In the genomic region with DNA sequence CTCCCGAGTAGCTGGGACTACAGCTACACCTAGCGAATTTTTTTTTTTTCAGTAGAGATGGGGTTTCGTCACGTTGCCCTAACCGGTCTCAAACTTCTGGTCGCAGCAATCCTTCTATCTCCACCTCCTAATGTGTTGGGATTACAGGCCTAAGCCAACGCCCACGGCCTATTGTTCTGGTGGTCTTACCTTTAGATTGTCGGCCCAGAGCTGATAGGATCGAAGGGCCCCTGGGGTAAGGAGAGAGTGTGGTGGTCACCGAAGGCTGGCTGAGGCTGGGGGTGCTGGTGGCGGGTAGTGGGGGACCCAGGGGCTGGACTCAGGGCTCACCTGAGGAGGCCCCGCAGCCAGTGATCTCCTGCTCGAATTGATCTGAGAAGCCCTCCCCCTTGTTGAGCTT, we compare ENCODE assay signal across 24 cellular contexts. TPM values are rescaled to one million over a fixed set of nuclear protein-coding genes. Genes with fewer than 3 reads are reported as not detected.
DNase-seq lines count a peak whose midpoint lies in the region; ATAC-seq and TF ChIP-seq lines count a peak whose summit lies in the region.
"Had no signal": no experiment of that assay in that cellular context is flagged by ENCODE, and none has a peak within 500 bp of the region (broad histone marks: within the 10 kb centered on the region; RNA-seq: fewer than 3 reads in every experiment).

No MANE protein-coding gene starts in this region.

- no peaks in the 10 kb centered on the region for H3K79me1 ChIP-seq in H9 (ENCODE audit: insufficient read depth, low read depth, low read length, poor library complexity, severe bottlenecking)

- H4K5ac ChIP-seq in H9 (ENCODE audit: insufficient read length, low read depth, low read length): no peak overlapping the region

- no peaks in the 10 kb centered on the region for H3K4me1 ChIP-seq in GM23338 (ENCODE audit: insufficient read depth)
- H3K4me1 ChIP-seq in H9 (ENCODE audit: insufficient read depth, low read length): no peaks in the 10 kb centered on the region
- H3K4me1 ChIP-seq in neural progenitor cell: peaks cover 9% of the 10 kb centered on the region
- H3K4me1 ChIP-seq: BE2C, HAP-1 had no signal

- no peak overlapping the region for H2BK15ac ChIP-seq in H9 (ENCODE audit: low read depth, low read length)

- H3K9ac ChIP-seq in H9 (ENCODE audit: extremely low read depth, insufficient read length, low read length) (no peak overlapping the region), neural progenitor cell (no peak overlapping the region)
- H3K9ac ChIP-seq: BLaER1 treated with 17β-estradiol and CSF1 and Interleukin-3, amounts not matched to agents 10 nM and 100 nM had no signal

- H4K20me1 ChIP-seq in GM23338 (replicated peaks; ENCODE audit: insufficient read depth) (no peaks in the 10 kb centered on the region), H9 (ENCODE audit: control insufficient read depth, insufficient read depth, insufficient read length) (no peaks in the 10 kb centered on the region), neural progenitor cell (ENCODE audit: low read depth) (no peaks in the 10 kb centered on the region)

- H3K56ac ChIP-seq in H9 (ENCODE audit: insufficient read length, low read depth, low read length): no peak overlapping the region

- WGBS in H9 (ENCODE audit: extremely low coverage, insufficient read length, low lambda C conversion rate): no CpG with 5 or more reads among the region's 14 CpGs

- peaks cover 10% of the 10 kb centered on the region; the same call in 2 of the 3 replicates for H3K4me1 Mint-ChIP-seq in GM23338
- H3K4me1 Mint-ChIP-seq in H9: peaks cover 9 to 25% of the 10 kb centered on the region in 2 experiments
- peaks cover 2 to 8% of the 10 kb centered on the region in 2 donors for H3K4me1 Mint-ChIP-seq in effector memory CD8-positive, alpha-beta T cell (ENCODE audit: low read depth in 2 of 2)
- peaks cover 8% of the 10 kb centered on the region for H3K4me1 Mint-ChIP-seq in neural progenitor cell
- H3K4me1 Mint-ChIP-seq: CD8-positive, alpha-beta memory T cell had no signal

- H2BK5ac ChIP-seq in H9 (ENCODE audit: insufficient read length, low read length): no peak overlapping the region

- H3K9me3 Mint-ChIP-seq in GM23338 (no peaks in the 10 kb centered on the region), H9 (no peaks in the 10 kb centered on the region), neural progenitor cell (no peaks in the 10 kb centered on the region)
- H3K9me3 Mint-ChIP-seq in effector memory CD8-positive, alpha-beta T cell: no peaks in the 10 kb centered on the region
- H3K9me3 Mint-ChIP-seq: CD4-positive, alpha-beta T cell; CD8-positive, alpha-beta memory T cell; HFFc6 had no signal

- no peak overlapping the region for H3K4ac ChIP-seq in H9 (ENCODE audit: low read depth, low read length)

- H3K9me3 ChIP-seq in H9 (ENCODE audit: control insufficient read depth, low read depth, low read length) (no peaks in the 10 kb centered on the region), neural progenitor cell (ENCODE audit: low read depth) (no peaks in the 10 kb centered on the region)
- H3K9me3 ChIP-seq: A549, BE2C, HAP-1 had no signal

- no peaks in the 10 kb centered on the region for H3F3A ChIP-seq in GM23338 (replicated peaks; ENCODE audit: low read depth)
- no peaks in the 10 kb centered on the region for H3F3A ChIP-seq in neural progenitor cell (ENCODE audit: low read depth)

- peaks cover 10% of the 10 kb centered on the region for H3K23me2 ChIP-seq in H9 (ENCODE audit: insufficient read length, low read depth, low read length, poor library complexity, severe bottlenecking)

- no peak overlapping the region for H3T11ph ChIP-seq in H9 (ENCODE audit: low read length)

- H3K27ac ChIP-seq in GM23338 (ENCODE audit: low read depth) (no peak overlapping the region), H9 (ENCODE audit: insufficient read length, low read depth, low read length) (no peak overlapping the region), neural progenitor cell (no peak overlapping the region)
- H3K27ac ChIP-seq: A549; BLaER1 treated with 17β-estradiol and CSF1 and Interleukin-3, amounts not matched to agents 10 nM and 100 nM had no signal

- no peak overlapping the region for H3K4me3 Mint-ChIP-seq in GM23338
- 0 out of 5 replicates have a peak overlapping the region, but pooled peaks of 1 of the 2 experiments have one; percentile 32 for H3K4me3 Mint-ChIP-seq in H9
- H3K4me3 Mint-ChIP-seq in effector memory CD8-positive, alpha-beta T cell: no peak overlapping the region
- no peak overlapping the region for H3K4me3 Mint-ChIP-seq in neural progenitor cell
- H3K4me3 Mint-ChIP-seq: CD14-positive monocyte; CD4-positive, alpha-beta T cell; CD8-positive, alpha-beta memory T cell; HFFc6 had no signal

- H3K4me3 ChIP-seq in GM23338: no peak overlapping the region
- H3K4me3 ChIP-seq in neural progenitor cell: no peak overlapping the region
- H3K4me3 ChIP-seq: A549; BLaER1 treated with 17β-estradiol and CSF1 and Interleukin-3, amounts not matched to agents 10 nM and 100 nM; GM12878; HAP-1 had no signal

- no peak overlapping the region for H2BK120ac ChIP-seq in H9 (ENCODE audit: low read depth, low read length, poor library complexity, severe bottlenecking)

- no peak for DNase-seq in GM23338 (ENCODE audit: low spot score)
- DNase-seq in H9: no peak
- no peak for DNase-seq in effector memory CD8-positive, alpha-beta T cell
- peak; percentile 23 for DNase-seq in neural progenitor cell (ENCODE audit: low spot score)
- DNase-seq in NCI-H1436 treated with DMSO at 0.1 percent for 48 hours (lab: John Stamatoyannopoulos, UW): no peak
- no peak for DNase-seq in amniotic stem cell (lab: John Stamatoyannopoulos, UW)
- DNase-seq: 8988T; ACHN; AML-193; BE2C; CD4-positive, alpha-beta T cell; CD8-positive, alpha-beta memory T cell; DMS 273 treated with DMSO at 0.1 percent for 48 hours; DMS79; EL; GDM1; HFFc6 had no signal

- no peaks in the 10 kb centered on the region for H3K36me3 ChIP-seq in GM23338 (ENCODE audit: insufficient read depth)
- no peaks in the 10 kb centered on the region for H3K36me3 ChIP-seq in neural progenitor cell
- H3K36me3 ChIP-seq: BE2C, HAP-1 had no signal

- H3K27me3 ChIP-seq in GM23338 (ENCODE audit: insufficient read depth) (peaks cover 14% of the 10 kb centered on the region), H9 (ENCODE audit: insufficient read depth, low read length) (no peaks in the 10 kb centered on the region; the same call in 1 of the 2 replicates), neural progenitor cell (peaks cover 21% of the 10 kb centered on the region)
- H3K27me3 ChIP-seq: BLaER1 treated with 17β-estradiol and CSF1 and Interleukin-3, amounts not matched to agents 10 nM and 100 nM had no signal

- H2BK12ac ChIP-seq in H9 (ENCODE audit: insufficient read length, low read depth, low read length): no peak overlapping the region

- H3K4me2 ChIP-seq in GM23338 (no peak overlapping the region), H9 (ENCODE audit: insufficient read depth, insufficient read length, low read length) (no peak overlapping the region), neural progenitor cell (no peak overlapping the region)
- H3K4me2 ChIP-seq: A549; BLaER1 treated with 17β-estradiol and CSF1 and Interleukin-3, amounts not matched to agents 10 nM and 100 nM had no signal

- H3K79me2 ChIP-seq in GM23338 (replicated peaks; ENCODE audit: insufficient read depth) (no peaks in the 10 kb centered on the region), H9 (ENCODE audit: insufficient read depth, low read length) (no peaks in the 10 kb centered on the region), neural progenitor cell (ENCODE audit: low read depth) (no peaks in the 10 kb centered on the region)

- no peak overlapping the region for H3K14ac ChIP-seq in H9 (ENCODE audit: insufficient read depth, low read length)

- H2AFZ ChIP-seq in GM23338 (no peak overlapping the region), H9 (ENCODE audit: low read length) (no peak overlapping the region), neural progenitor cell (replicated peaks) (no peak overlapping the region)

- no peak overlapping the region for H4K8ac ChIP-seq in H9 (replicated peaks; ENCODE audit: insufficient read length, low read depth, low read length)

- H3K27ac Mint-ChIP-seq in GM23338 (peak overlapping the region; percentile 36; the same call in 1 of the 2 replicates), H9 (peak overlapping the region in 2 of 3 experiments; percentile 39 to 61; a peak in 2 of 7 replicates), neural progenitor cell (no peak overlapping the region)
- H3K27ac Mint-ChIP-seq in effector memory CD8-positive, alpha-beta T cell: peak overlapping the region; percentile 31 to 39
- H3K27ac Mint-ChIP-seq: CD14-positive monocyte; CD4-positive, alpha-beta T cell; HFFc6 had no signal

- TF ChIP-seq CTCF in GM23338 (conservative IDR thresholded peaks at IDR 0.05; ENCODE audit: low read depth in 2 of 2) (no peak), H9 (conservative IDR thresholded peaks at IDR 0.05) (no peak), neural progenitor cell (IDR thresholded peaks at IDR 0.05) (no peak)

- no peak overlapping the region for H3K18ac ChIP-seq in H9 (ENCODE audit: insufficient read length, low read depth, low read length)

- H3K23ac ChIP-seq in H9 (ENCODE audit: insufficient read length, low read depth, low read length): no peak overlapping the region

- no peaks in the 10 kb centered on the region for H3K9me2 ChIP-seq in GM23338 (ENCODE audit: insufficient read depth)

- H3K36me3 Mint-ChIP-seq in GM23338 (ENCODE audit: low read depth) (peaks cover 9% of the 10 kb centered on the region; the same call in 2 of the 3 replicates), H9 (ENCODE audit: insufficient read depth in 1 of 3, low read depth in 3 of 3) (peaks cover 0 to 20% (median 14%) of the 10 kb centered on the region in 3 experiments; a peak in 6 of 7 replicates), neural progenitor cell (no peaks in the 10 kb centered on the region)
- peaks cover 78% of the 10 kb centered on the region for H3K36me3 Mint-ChIP-seq in effector memory CD8-positive, alpha-beta T cell (ENCODE audit: insufficient read depth)

- H2AK5ac ChIP-seq in H9 (ENCODE audit: insufficient read length, low read length): no peak overlapping the region

- H3K27me3 Mint-ChIP-seq in GM23338 (ENCODE audit: insufficient read depth, low read depth, poor library complexity): peaks cover 10% of the 10 kb centered on the region
- H3K27me3 Mint-ChIP-seq in H9 (ENCODE audit: low read depth): peaks cover 17% of the 10 kb centered on the region
- H3K27me3 Mint-ChIP-seq in effector memory CD8-positive, alpha-beta T cell: no peaks in the 10 kb centered on the region
- H3K27me3 Mint-ChIP-seq in neural progenitor cell (ENCODE audit: insufficient read depth, low read depth): peaks cover 24% of the 10 kb centered on the region
- H3K27me3 Mint-ChIP-seq: CD4-positive, alpha-beta T cell; CD8-positive, alpha-beta memory T cell had no signal

- H4K91ac ChIP-seq in H9 (ENCODE audit: insufficient read length, low read depth, low read length): no peak overlapping the region

- no peak overlapping the region for H2BK20ac ChIP-seq in H9 (ENCODE audit: low read depth, low read length, poor library complexity, severe bottlenecking)

- ATAC-seq in GM23338: no peak
- no peak for ATAC-seq in effector memory CD8-positive, alpha-beta T cell (replicated peaks)
- no peak for ATAC-seq in HG03039 (IDR thresholded peaks at IDR 0.05; ENCODE audit: unreplicated experiment)
- ATAC-seq: A549, GM12878 had no signal

RNA-seq across cellular contexts. Expression of gene CRB3, which starts 7.0 kb away (rescaled TPM):
- total RNA-seq in GM23338 (2014; rRNA removed; shearing (Covaris generic)): 32.2 and 44.4 TPM in 2 replicates
- 11.8 and 16.6 TPM in 2 replicates for polyA plus RNA-seq in GM23338 (2016; fragmentation: Nextera tagmentation; extraction: Ambion mirVana)
- total RNA-seq in H9 (2021) (31.4 and 32.1 TPM in 2 replicates), neural progenitor cell (ENCODE audit: low replicate concordance) (1.2 and 1.3 TPM in 2 replicates)
- total RNA-seq: HFFc6 had no signal
- polyA plus RNA-seq: CD14-positive monocyte had no signal

RNA-seq across cellular contexts. Expression of gene DENND1C, which starts 10.5 kb away (rescaled TPM):
- total RNA-seq in GM23338 (2014; rRNA removed; shearing (Covaris generic)): 2.8 and 3.1 TPM in 2 replicates
- polyA plus RNA-seq in GM23338 (2016; fragmentation: Nextera tagmentation; extraction: Ambion mirVana): 6.1 and 6.3 TPM in 2 replicates
- 2.4 TPM in 2 replicates for total RNA-seq in H9 (2021)
- total RNA-seq in neural progenitor cell (ENCODE audit: low replicate concordance): 0.19 TPM in 1 of 2 replicates, not detected in the other
- total RNA-seq: HFFc6 had no signal

RNA-seq across cellular contexts. Expression of gene SLC25A23, which starts 11.5 kb away (rescaled TPM):
- 90.5 and 96.4 TPM in 2 replicates for total RNA-seq in GM23338 (2014; rRNA removed; shearing (Covaris generic))
- 25.1 and 25.7 TPM in 2 replicates for polyA plus RNA-seq in GM23338 (2016; fragmentation: Nextera tagmentation; extraction: Ambion mirVana)
- total RNA-seq in H9 (2021) (35.0 and 42.9 TPM in 2 replicates), neural progenitor cell (ENCODE audit: low replicate concordance) (16.0 and 57.2 TPM in 2 replicates)

RNA-seq across cellular contexts. Expression of gene TUBB4A, which starts 31.0 kb away (rescaled TPM):
- total RNA-seq in GM23338 (2014; rRNA removed; shearing (Covaris generic)): 31.1 and 41.7 TPM in 2 replicates
- 32.9 and 34.6 TPM in 2 replicates for polyA plus RNA-seq in GM23338 (2016; fragmentation: Nextera tagmentation; extraction: Ambion mirVana)
- total RNA-seq in H9 (2021) (19.5 and 20.3 TPM in 2 replicates), neural progenitor cell (ENCODE audit: low replicate concordance) (2.4 and 7.3 TPM in 2 replicates)
- total RNA-seq: HFFc6 had no signal
- polyA plus RNA-seq: CD14-positive monocyte had no signal

RNA-seq across cellular contexts. Expression of gene SLC25A41, which starts 37.5 kb away (rescaled TPM):
- 0.35 TPM in 1 of 2 replicates, not detected in the other for total RNA-seq in GM23338 (2014; rRNA removed; shearing (Covaris generic))
- polyA plus RNA-seq in GM23338 (2016; fragmentation: Nextera tagmentation; extraction: Ambion mirVana): 0.23 and 0.24 TPM in 2 replicates
- total RNA-seq in H9 (2021) (0.20 and 0.42 TPM in 2 replicates), neural progenitor cell (ENCODE audit: low replicate concordance) (0.46 TPM in 1 of 2 replicates, not detected in the other)
- total RNA-seq: H1, HFFc6 had no signal
- polyA plus RNA-seq: CD14-positive monocyte; CD8-positive, alpha-beta memory T cell had no signal

Comparison
In these comparisons a context has a peak if more than half of its experiments do, and no peak if none do; other contexts are left out.
1. RNA of gene CRB3, which starts 7.0 kb away (total RNA-seq): 32.2 to 44.4 TPM in GM23338 and 31.4 to 32.1 TPM in H9; 1.2 to 1.3 TPM in neural progenitor cell; every median in the first group is over 10 times any median in the second.